In the genomic region with DNA sequence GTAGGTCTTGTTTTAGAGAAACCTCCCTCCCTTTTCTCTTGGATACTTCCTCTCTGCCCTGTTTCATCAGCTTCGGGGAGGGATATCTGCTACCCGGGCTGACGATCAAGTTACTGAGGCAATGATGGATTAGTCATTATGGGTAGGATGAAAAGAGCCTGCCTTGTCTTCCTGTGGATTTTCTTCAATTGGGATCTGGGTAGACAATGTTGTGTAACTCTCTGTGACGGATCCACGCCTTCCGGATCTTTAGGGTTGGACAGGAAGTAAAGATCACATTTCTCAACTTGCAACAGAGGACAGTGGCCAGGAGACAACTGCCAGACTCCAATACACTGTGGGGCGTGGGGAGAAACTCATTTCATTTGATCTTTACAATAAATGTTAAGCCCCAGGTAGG, we compare ENCODE assay signal across 1 cellular context.
A peak's percentile ranks its signal among the peaks of the same experiment; 100 is the strongest.
TF ChIP-seq lines count a peak whose summit lies in the region.

No MANE protein-coding gene starts in this region.

TF ChIP-seq in HepG2, 621 proteins besides CTCF, POLR2A, EP300 and RAD21 (continued from another document):
- TF ChIP-seq, protein P1, sequence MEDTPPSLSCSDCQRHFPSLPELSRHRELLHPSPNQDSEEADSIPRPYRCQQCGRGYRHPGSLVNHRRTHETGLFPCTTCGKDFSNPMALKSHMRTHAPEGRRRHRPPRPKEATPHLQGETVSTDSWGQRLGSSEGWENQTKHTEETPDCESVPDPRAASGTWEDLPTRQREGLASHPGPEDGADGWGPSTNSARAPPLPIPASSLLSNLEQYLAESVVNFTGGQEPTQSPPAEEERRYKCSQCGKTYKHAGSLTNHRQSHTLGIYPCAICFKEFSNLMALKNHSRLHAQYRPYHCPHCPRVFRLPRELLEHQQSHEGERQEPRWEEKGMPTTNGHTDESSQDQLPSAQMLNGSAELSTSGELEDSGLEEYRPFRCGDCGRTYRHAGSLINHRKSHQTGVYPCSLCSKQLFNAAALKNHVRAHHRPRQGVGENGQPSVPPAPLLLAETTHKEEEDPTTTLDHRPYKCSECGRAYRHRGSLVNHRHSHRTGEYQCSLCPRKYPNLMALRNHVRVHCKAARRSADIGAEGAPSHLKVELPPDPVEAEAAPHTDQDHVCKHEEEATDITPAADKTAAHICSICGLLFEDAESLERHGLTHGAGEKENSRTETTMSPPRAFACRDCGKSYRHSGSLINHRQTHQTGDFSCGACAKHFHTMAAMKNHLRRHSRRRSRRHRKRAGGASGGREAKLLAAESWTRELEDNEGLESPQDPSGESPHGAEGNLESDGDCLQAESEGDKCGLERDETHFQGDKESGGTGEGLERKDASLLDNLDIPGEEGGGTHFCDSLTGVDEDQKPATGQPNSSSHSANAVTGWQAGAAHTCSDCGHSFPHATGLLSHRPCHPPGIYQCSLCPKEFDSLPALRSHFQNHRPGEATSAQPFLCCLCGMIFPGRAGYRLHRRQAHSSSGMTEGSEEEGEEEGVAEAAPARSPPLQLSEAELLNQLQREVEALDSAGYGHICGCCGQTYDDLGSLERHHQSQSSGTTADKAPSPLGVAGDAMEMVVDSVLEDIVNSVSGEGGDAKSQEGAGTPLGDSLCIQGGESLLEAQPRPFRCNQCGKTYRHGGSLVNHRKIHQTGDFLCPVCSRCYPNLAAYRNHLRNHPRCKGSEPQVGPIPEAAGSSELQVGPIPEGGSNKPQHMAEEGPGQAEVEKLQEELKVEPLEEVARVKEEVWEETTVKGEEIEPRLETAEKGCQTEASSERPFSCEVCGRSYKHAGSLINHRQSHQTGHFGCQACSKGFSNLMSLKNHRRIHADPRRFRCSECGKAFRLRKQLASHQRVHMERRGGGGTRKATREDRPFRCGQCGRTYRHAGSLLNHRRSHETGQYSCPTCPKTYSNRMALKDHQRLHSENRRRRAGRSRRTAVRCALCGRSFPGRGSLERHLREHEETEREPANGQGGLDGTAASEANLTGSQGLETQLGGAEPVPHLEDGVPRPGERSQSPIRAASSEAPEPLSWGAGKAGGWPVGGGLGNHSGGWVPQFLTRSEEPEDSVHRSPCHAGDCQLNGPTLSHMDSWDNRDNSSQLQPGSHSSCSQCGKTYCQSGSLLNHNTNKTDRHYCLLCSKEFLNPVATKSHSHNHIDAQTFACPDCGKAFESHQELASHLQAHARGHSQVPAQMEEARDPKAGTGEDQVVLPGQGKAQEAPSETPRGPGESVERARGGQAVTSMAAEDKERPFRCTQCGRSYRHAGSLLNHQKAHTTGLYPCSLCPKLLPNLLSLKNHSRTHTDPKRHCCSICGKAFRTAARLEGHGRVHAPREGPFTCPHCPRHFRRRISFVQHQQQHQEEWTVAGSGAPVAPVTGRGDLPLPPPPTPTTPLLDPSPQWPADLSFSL (CRISPR knock-in tag; IDR thresholded peaks at IDR 0.05) = no peak
- TF ChIP-seq, protein P2, sequence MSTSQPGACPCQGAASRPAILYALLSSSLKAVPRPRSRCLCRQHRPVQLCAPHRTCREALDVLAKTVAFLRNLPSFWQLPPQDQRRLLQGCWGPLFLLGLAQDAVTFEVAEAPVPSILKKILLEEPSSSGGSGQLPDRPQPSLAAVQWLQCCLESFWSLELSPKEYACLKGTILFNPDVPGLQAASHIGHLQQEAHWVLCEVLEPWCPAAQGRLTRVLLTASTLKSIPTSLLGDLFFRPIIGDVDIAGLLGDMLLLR (CRISPR knock-in tag; IDR thresholded peaks at IDR 0.05) = no peak
- no peak for TF ChIP-seq NFIB (CRISPR knock-in tag; IDR thresholded peaks at IDR 0.05; ENCODE audit: borderline replicate concordance)
- no peak for TF ChIP-seq SMARCC2 (IDR thresholded peaks at IDR 0.05)
- TF ChIP-seq ZSCAN30 (CRISPR knock-in tag; IDR thresholded peaks at IDR 0.05) = no peak
- TF ChIP-seq ZNF230 (CRISPR knock-in tag; IDR thresholded peaks at IDR 0.05) = no peak
- no peak for TF ChIP-seq NFRKB (IDR thresholded peaks at IDR 0.05)
- TF ChIP-seq, protein P3, sequence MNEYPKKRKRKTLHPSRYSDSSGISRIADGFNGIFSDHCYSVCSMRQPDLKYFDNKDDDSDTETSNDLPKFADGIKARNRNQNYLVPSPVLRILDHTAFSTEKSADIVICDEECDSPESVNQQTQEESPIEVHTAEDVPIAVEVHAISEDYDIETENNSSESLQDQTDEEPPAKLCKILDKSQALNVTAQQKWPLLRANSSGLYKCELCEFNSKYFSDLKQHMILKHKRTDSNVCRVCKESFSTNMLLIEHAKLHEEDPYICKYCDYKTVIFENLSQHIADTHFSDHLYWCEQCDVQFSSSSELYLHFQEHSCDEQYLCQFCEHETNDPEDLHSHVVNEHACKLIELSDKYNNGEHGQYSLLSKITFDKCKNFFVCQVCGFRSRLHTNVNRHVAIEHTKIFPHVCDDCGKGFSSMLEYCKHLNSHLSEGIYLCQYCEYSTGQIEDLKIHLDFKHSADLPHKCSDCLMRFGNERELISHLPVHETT (CRISPR knock-in tag; conservative IDR thresholded peaks at IDR 0.05) = no peak
- TF ChIP-seq ZFP36 (IDR thresholded peaks at IDR 0.05; ENCODE audit: borderline replicate concordance, low read depth, low read length, partially characterized antibody) = no peak
- TF ChIP-seq ZMYM4 (CRISPR knock-in tag; IDR thresholded peaks at IDR 0.05) = peak; percentile 57
- peak; percentile 86 for TF ChIP-seq CEBPB (IDR thresholded peaks at IDR 0.05; ENCODE audit: borderline replicate concordance, low read depth, low read length)
- TF ChIP-seq, protein P4, sequence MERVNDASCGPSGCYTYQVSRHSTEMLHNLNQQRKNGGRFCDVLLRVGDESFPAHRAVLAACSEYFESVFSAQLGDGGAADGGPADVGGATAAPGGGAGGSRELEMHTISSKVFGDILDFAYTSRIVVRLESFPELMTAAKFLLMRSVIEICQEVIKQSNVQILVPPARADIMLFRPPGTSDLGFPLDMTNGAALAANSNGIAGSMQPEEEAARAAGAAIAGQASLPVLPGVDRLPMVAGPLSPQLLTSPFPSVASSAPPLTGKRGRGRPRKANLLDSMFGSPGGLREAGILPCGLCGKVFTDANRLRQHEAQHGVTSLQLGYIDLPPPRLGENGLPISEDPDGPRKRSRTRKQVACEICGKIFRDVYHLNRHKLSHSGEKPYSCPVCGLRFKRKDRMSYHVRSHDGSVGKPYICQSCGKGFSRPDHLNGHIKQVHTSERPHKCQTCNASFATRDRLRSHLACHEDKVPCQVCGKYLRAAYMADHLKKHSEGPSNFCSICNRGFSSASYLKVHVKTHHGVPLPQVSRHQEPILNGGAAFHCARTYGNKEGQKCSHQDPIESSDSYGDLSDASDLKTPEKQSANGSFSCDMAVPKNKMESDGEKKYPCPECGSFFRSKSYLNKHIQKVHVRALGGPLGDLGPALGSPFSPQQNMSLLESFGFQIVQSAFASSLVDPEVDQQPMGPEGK (CRISPR knock-in tag; IDR thresholded peaks at IDR 0.05) = peak; percentile 26; the same call in 1 of the 2 replicates
- no peak for TF ChIP-seq ZNF234 (CRISPR knock-in tag; conservative IDR thresholded peaks at IDR 0.05)
- TF ChIP-seq, protein P5, sequence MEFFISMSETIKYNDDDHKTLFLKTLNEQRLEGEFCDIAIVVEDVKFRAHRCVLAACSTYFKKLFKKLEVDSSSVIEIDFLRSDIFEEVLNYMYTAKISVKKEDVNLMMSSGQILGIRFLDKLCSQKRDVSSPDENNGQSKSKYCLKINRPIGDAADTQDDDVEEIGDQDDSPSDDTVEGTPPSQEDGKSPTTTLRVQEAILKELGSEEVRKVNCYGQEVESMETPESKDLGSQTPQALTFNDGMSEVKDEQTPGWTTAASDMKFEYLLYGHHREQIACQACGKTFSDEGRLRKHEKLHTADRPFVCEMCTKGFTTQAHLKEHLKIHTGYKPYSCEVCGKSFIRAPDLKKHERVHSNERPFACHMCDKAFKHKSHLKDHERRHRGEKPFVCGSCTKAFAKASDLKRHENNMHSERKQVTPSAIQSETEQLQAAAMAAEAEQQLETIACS (CRISPR knock-in tag; IDR thresholded peaks at IDR 0.05) = no peak
- TF ChIP-seq ZNF644 (CRISPR knock-in tag; IDR thresholded peaks at IDR 0.05; ENCODE audit: low read depth) = peak; percentile 70; the same call in 1 of the 2 replicates
- TF ChIP-seq ZNF577 (CRISPR knock-in tag; IDR thresholded peaks at IDR 0.05; ENCODE audit: borderline replicate concordance, low read depth) = no peak
- no peak for TF ChIP-seq SOX6 (IDR thresholded peaks at IDR 0.05)
- peak; percentile 50; the same call in 1 of the 2 replicates for TF ChIP-seq SOX6 (CRISPR knock-in tag; IDR thresholded peaks at IDR 0.05)
- TF ChIP-seq, protein P6, sequence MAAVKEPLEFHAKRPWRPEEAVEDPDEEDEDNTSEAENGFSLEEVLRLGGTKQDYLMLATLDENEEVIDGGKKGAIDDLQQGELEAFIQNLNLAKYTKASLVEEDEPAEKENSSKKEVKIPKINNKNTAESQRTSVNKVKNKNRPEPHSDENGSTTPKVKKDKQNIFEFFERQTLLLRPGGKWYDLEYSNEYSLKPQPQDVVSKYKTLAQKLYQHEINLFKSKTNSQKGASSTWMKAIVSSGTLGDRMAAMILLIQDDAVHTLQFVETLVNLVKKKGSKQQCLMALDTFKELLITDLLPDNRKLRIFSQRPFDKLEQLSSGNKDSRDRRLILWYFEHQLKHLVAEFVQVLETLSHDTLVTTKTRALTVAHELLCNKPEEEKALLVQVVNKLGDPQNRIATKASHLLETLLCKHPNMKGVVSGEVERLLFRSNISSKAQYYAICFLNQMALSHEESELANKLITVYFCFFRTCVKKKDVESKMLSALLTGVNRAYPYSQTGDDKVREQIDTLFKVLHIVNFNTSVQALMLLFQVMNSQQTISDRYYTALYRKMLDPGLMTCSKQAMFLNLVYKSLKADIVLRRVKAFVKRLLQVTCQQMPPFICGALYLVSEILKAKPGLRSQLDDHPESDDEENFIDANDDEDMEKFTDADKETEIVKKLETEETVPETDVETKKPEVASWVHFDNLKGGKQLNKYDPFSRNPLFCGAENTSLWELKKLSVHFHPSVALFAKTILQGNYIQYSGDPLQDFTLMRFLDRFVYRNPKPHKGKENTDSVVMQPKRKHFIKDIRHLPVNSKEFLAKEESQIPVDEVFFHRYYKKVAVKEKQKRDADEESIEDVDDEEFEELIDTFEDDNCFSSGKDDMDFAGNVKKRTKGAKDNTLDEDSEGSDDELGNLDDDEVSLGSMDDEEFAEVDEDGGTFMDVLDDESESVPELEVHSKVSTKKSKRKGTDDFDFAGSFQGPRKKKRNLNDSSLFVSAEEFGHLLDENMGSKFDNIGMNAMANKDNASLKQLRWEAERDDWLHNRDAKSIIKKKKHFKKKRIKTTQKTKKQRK (IDR thresholded peaks at IDR 0.05; ENCODE audit: low read length) = no peak
- no peak for TF ChIP-seq DNMT3B (CRISPR knock-in tag; conservative IDR thresholded peaks at IDR 0.05)
- TF ChIP-seq RXRA (CRISPR knock-in tag; IDR thresholded peaks at IDR 0.05) = no peak
- TF ChIP-seq ZNF232 (CRISPR knock-in tag; IDR thresholded peaks at IDR 0.05; ENCODE audit: borderline replicate concordance) = no peak
